1 cellular context compared by ENCODE assay signal in genomic region chr6:42257614-42258013, GRCh38.
TF ChIP-seq lines count a peak whose summit lies in the region.

No MANE protein-coding gene starts in this region.

TF ChIP-seq in GM23338, 12 proteins besides CTCF, POLR2A, EP300 and RAD21 (continued from another document):
- TF ChIP-seq ZNF462 (CRISPR knock-in tag; IDR thresholded peaks at IDR 0.05) (peak; percentile 87), ZNF114 (CRISPR knock-in tag; IDR thresholded peaks at IDR 0.05) (no peak)
